8 cellular contexts compared by ENCODE assay signal in genomic region chr11:105862736-105863367, GRCh38.
DNase-seq lines count a peak whose midpoint lies in the region; ATAC-seq, FAIRE-seq and TF ChIP-seq lines count a peak whose summit lies in the region.

No MANE protein-coding gene starts in this region.

- H3K9me3 ChIP-seq in AG04450 (ENCODE audit: control insufficient read depth, insufficient read depth, low read length) (no peaks in the 10 kb centered on the region), lower lobe of right lung (no peaks in the 10 kb centered on the region)
- H3K9me3 ChIP-seq in effector memory CD4-positive, alpha-beta T cell (ENCODE audit: control insufficient read depth, low read length) = no peaks in the 10 kb centered on the region

- POLR2A ChIA-PET in AG04450 (lab: Yijun Ruan, JAX) = no interaction called here

- peak; percentile 59 for ATAC-seq in HG03196 (IDR thresholded peaks at IDR 0.05; ENCODE audit: unreplicated experiment)
- peak in 1 of 2 donors; percentile 73 for ATAC-seq in lower lobe of right lung
- ATAC-seq in HG03439 (IDR thresholded peaks at IDR 0.05; ENCODE audit: unreplicated experiment) = no peak

- H3K27me3 ChIP-seq in AG04450 (ENCODE audit: control insufficient read depth, insufficient read depth, low read length) (no peaks in the 10 kb centered on the region), lower lobe of right lung (ENCODE audit: low read depth) (no peaks in the 10 kb centered on the region)
- peaks cover 4% of the 10 kb centered on the region for H3K27me3 ChIP-seq in effector memory CD4-positive, alpha-beta T cell (replicated peaks; ENCODE audit: control insufficient read depth, insufficient read depth, low read length, poor library complexity, severe bottlenecking)

- no peaks in the 10 kb centered on the region for H3K36me3 ChIP-seq in lower lobe of right lung
- H3K36me3 ChIP-seq in effector memory CD4-positive, alpha-beta T cell (ENCODE audit: control insufficient read depth, insufficient read depth, low read length) = no peaks in the 10 kb centered on the region

- intact Hi-C loops in lower lobe of right lung (cut with DNase I) = no loop called here

- peak; percentile 76 for TF ChIP-seq CTCF in AG04450 (IDR thresholded peaks at IDR 0.05; ENCODE audit: low read depth, low read length)
- TF ChIP-seq CTCF in lower lobe of right lung (IDR thresholded peaks at IDR 0.05) = peak; percentile 66

- CTCF ChIA-PET in AG04450 (lab: Charles Lee) = interaction anchor here (0.6 to 2.8 kb wide), 49 partner anchors 9 to 1935 kb away, joined by 3 to 45 read pairs (median 3); partner anchors contain the start of gene PDGFD

- no peak overlapping the region for H3K4me3 ChIP-seq in AG04450 (ENCODE audit: low read depth, low read length)
- no peak overlapping the region for H3K4me3 ChIP-seq in lower lobe of right lung
- H3K4me3 ChIP-seq in effector memory CD4-positive, alpha-beta T cell (ENCODE audit: insufficient read depth, low read depth, low read length, poor library complexity, severe bottlenecking) = no peak overlapping the region

- TF ChIP-seq POLR2A in GM12892 (IDR thresholded peaks at IDR 0.05; ENCODE audit: low read depth, low read length) = no peak

- peak; percentile 58 for FAIRE-seq in GM12892 (lab: Jason Lieb, UNC)

- in situ Hi-C loops in T47D (cut with HindIII; ENCODE audit: low pct_unique_long_range_greater_than_20kb, low sequenced_read_pairs) = no loop called here

- DNase-seq in AG04450 (ENCODE audit: low read depth, low spot score) (peak; percentile 13), GM12892 (ENCODE audit: insufficient read length) (no peak), NCI-H524 (lab: John Stamatoyannopoulos, UW) (peak; percentile 30 to 67), T47D (ENCODE audit: low read depth in 1 of 2, low spot score in 1 of 2) (peak; percentile 18 to 70), lower lobe of right lung (no peak)
- DNase-seq in effector memory CD4-positive, alpha-beta T cell = no peak

- H3K4me1 ChIP-seq in lower lobe of right lung = no peaks in the 10 kb centered on the region
- H3K4me1 ChIP-seq in effector memory CD4-positive, alpha-beta T cell (ENCODE audit: control insufficient read depth, insufficient read depth, low read length, poor library complexity, severe bottlenecking) = no peaks in the 10 kb centered on the region

- no peak overlapping the region for H3K27ac ChIP-seq in AG04450 (ENCODE audit: low read depth, low read length)
- H3K27ac ChIP-seq in lower lobe of right lung = no peak overlapping the region
- no peak overlapping the region for H3K27ac ChIP-seq in effector memory CD4-positive, alpha-beta T cell (ENCODE audit: insufficient read depth, low read length, poor library complexity, severe bottlenecking)

Comparison
In these comparisons a context has a peak if more than half of its experiments do, and no peak if none do; other contexts are left out.
1. DNase-seq: peak in AG04450 (single experiment), NCI-H524 (2 of 2) and T47D (2 of 2); none in GM12892 (single experiment), lower lobe of right lung (single experiment) and effector memory CD4-positive, alpha-beta T cell (0 of 3).